8 cellular contexts compared by ENCODE assay signal in the genomic region with DNA sequence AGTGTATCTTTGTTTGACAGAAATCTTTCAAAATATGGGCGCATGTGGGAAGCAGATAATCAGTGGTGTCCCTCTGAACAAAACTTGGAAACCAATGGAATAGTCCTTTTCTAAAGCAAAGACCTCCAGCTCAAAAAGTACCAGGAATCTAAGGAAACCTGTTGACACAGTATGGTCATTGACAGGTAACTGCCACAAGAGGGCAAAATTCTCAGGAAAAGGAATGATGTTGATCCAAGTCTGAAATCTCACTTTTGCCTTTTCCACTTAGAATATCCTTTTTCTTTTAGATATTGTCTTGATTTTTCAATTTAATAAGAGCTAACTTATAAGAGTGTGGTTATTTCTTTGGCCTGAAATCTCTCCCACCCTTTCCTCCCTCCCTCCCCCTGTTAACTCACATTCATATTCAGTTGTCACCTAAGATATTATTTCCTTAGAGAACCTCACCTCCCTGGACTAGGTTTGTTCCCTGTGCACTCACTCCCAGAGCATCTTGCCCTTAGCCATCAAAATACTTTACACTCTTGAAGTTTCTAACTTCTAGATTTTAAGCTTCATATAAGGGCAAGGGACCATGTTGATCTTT. TPM values are rescaled to one million over a fixed set of nuclear protein-coding genes. Genes with fewer than 3 reads are reported as not detected.
DNase-seq lines count a peak whose midpoint lies in the region; ATAC-seq and TF ChIP-seq lines count a peak whose summit lies in the region.

No MANE protein-coding gene starts in this region.

- H3K4me1 Mint-ChIP-seq in glutamatergic neuron (ENCODE audit: low read depth, unreplicated experiment) = peaks cover 9% of the 10 kb centered on the region
- H3K4me1 Mint-ChIP-seq in activated T-cell treated with anti-CD3 and anti-CD28 coated beads, Interleukin-2, amount 50 U/mL, for 72 hours (ENCODE audit: low read depth) = peaks cover 12% of the 10 kb centered on the region

- H3K27me3 Mint-ChIP-seq in glutamatergic neuron (ENCODE audit: unreplicated experiment) = peaks cover 1% of the 10 kb centered on the region
- no peaks in the 10 kb centered on the region for H3K27me3 Mint-ChIP-seq in activated T-cell treated with anti-CD3 and anti-CD28 coated beads, Interleukin-2, amount 50 U/mL, for 72 hours (ENCODE audit: low read depth)

- H4K20me1 ChIP-seq in SK-N-SH (ENCODE audit: insufficient read depth) = no peaks in the 10 kb centered on the region

- no peaks in the 10 kb centered on the region for H3K27me3 ChIP-seq in HL-60 (ENCODE audit: insufficient read depth, poor library complexity, severe bottlenecking)
- no peaks in the 10 kb centered on the region for H3K27me3 ChIP-seq in SK-N-SH (ENCODE audit: insufficient read depth)
- no peaks in the 10 kb centered on the region for H3K27me3 ChIP-seq in transverse colon

- TF ChIP-seq EP300 in SK-N-SH (IDR thresholded peaks at IDR 0.05; ENCODE audit: borderline replicate concordance in 1 of 2, low read depth in 1 of 2, low read length in 1 of 2) = no peak
- no peak for TF ChIP-seq EP300 in transverse colon (IDR thresholded peaks at IDR 0.05; ENCODE audit: low read depth)

- CTCF ChIA-PET in SK-N-SH (lab: Yijun Ruan, JAX) = interaction anchor here (0.6 to 6.3 kb wide), 45 partner anchors 11 to 1254 kb away, joined by 3 to 209 read pairs (median 4); no protein-coding TSS in a partner anchor

- H3K27ac Mint-ChIP-seq in glutamatergic neuron (ENCODE audit: unreplicated experiment) = no peak overlapping the region
- H3K27ac Mint-ChIP-seq in activated T-cell treated with anti-CD3 and anti-CD28 coated beads, Interleukin-2, amount 50 U/mL, for 72 hours = no peak overlapping the region

- POLR2A ChIA-PET in SK-N-SH (lab: Yijun Ruan, JAX) = no interaction called here

- H3K9me3 ChIP-seq in SK-N-SH (no peaks in the 10 kb centered on the region), transverse colon (no peaks in the 10 kb centered on the region)

- no peaks in the 10 kb centered on the region for H3K36me3 ChIP-seq in SK-N-SH (replicated peaks in 1 of 2; ENCODE audit: control insufficient read depth in 1 of 2, insufficient read depth in 2 of 2, low read length in 1 of 2)
- H3K36me3 ChIP-seq in transverse colon = no peaks in the 10 kb centered on the region

- peak; percentile 29 for TF ChIP-seq CTCF in HL-60 (IDR thresholded peaks at IDR 0.05; ENCODE audit: insufficient read depth, low read length)
- peak; percentile 67 for TF ChIP-seq CTCF in SK-N-SH (IDR thresholded peaks at IDR 0.05)
- TF ChIP-seq CTCF in glutamatergic neuron (IDR thresholded peaks at IDR 0.05; ENCODE audit: partially characterized antibody, unreplicated experiment) = peak; percentile 75
- TF ChIP-seq CTCF in transverse colon (IDR thresholded peaks at IDR 0.05) = peak; percentile 50 to 65 (median 57)

- no peaks in the 10 kb centered on the region for H3K79me2 ChIP-seq in SK-N-SH (ENCODE audit: insufficient read depth)

- H3K36me3 Mint-ChIP-seq in glutamatergic neuron (ENCODE audit: unreplicated experiment) = no peaks in the 10 kb centered on the region
- no peaks in the 10 kb centered on the region for H3K36me3 Mint-ChIP-seq in activated T-cell treated with anti-CD3 and anti-CD28 coated beads, Interleukin-2, amount 50 U/mL, for 72 hours (ENCODE audit: insufficient read depth in 2 of 2)

- no peaks in the 10 kb centered on the region for H3F3A ChIP-seq in SK-N-SH (replicated peaks; ENCODE audit: insufficient read depth)

- H3K4me2 ChIP-seq in SK-N-SH = no peak overlapping the region

- in situ Hi-C loops in transverse colon (cut with MboI; ENCODE audit: low pct_ligation_motif_present in 1 of 4, low pct_unique_long_range_greater_than_20kb in 1 of 4, low sequenced_read_pairs in 3 of 4) = loop anchor here in 1 of 4 donors (5.0 kb wide), 1 partner anchor 48 kb away; no protein-coding TSS in a partner anchor

- TF ChIP-seq POLR2A in transverse colon (IDR thresholded peaks at IDR 0.05) = no peak

- H3K9me2 ChIP-seq in SK-N-SH = no peaks in the 10 kb centered on the region

- H3K9ac ChIP-seq in SK-N-SH = no peak overlapping the region

- H3K27ac ChIP-seq in HL-60 (replicated peaks) = no peak overlapping the region
- H3K27ac ChIP-seq in SK-N-SH (ENCODE audit: low read depth in 2 of 2, low read length in 1 of 2) = no peak overlapping the region
- no peak overlapping the region for H3K27ac ChIP-seq in transverse colon

- DNase-seq in COR-L47 (lab: John Stamatoyannopoulos, UW) (peak; percentile 6), HL-60 (ENCODE audit: low read depth in 1 of 2, low spot score in 1 of 2) (peak in 1 of 2 experiments; percentile 11), SK-N-SH (peak; percentile 46), glutamatergic neuron (no peak), transverse colon (no peak), sciatic nerve (ENCODE audit: low spot score) (no peak)
- no peak for DNase-seq in effector CD8-positive, alpha-beta T cell (lab: John Stamatoyannopoulos, UW)
- DNase-seq in activated T-cell treated with anti-CD3 and anti-CD28 coated beads, Interleukin-2, amount 50 U/mL, for 72 hours = no peak

- H3K9me3 Mint-ChIP-seq in glutamatergic neuron (ENCODE audit: unreplicated experiment) = peaks cover 2% of the 10 kb centered on the region
- no peaks in the 10 kb centered on the region for H3K9me3 Mint-ChIP-seq in activated T-cell treated with anti-CD3 and anti-CD28 coated beads, Interleukin-2, amount 50 U/mL, for 72 hours

- peak; percentile 61 for TF ChIP-seq RAD21 in SK-N-SH (IDR thresholded peaks at IDR 0.05; ENCODE audit: low read length)

- no peak for ATAC-seq in sciatic nerve
- no peak for ATAC-seq in activated T-cell treated with anti-CD3 and anti-CD28 coated beads, Interleukin-2, amount 50 U/mL, for 72 hours (replicated peaks in 1 of 2)

- no peaks in the 10 kb centered on the region; a peak in 1 of 4 replicates for H3K4me1 ChIP-seq in SK-N-SH (ENCODE audit: control insufficient read depth in 1 of 2, insufficient read depth in 2 of 2, low read depth in 1 of 2, low read length in 1 of 2)
- peaks cover 0 to 21% (median 2%) of the 10 kb centered on the region in 4 donors for H3K4me1 ChIP-seq in transverse colon

- H3K4me3 Mint-ChIP-seq in glutamatergic neuron (ENCODE audit: unreplicated experiment) = no peak overlapping the region
- no peak overlapping the region for H3K4me3 Mint-ChIP-seq in activated T-cell treated with anti-CD3 and anti-CD28 coated beads, Interleukin-2, amount 50 U/mL, for 72 hours

- WGBS in SK-N-SH (ENCODE audit: low lambda C conversion rate) = 0% methylated on average over 1 of the region's 1 CpG
- WGBS in transverse colon (ENCODE audit: low coverage in 1 of 2), 2 donors = 17 to 69% methylated on average over 1 of the region's 1 CpG

- H2AFZ ChIP-seq in SK-N-SH (ENCODE audit: low read depth) = no peak overlapping the region

- H3K4me3 ChIP-seq in HL-60 (replicated peaks; ENCODE audit: insufficient read depth, low read length) = no peak overlapping the region
- H3K4me3 ChIP-seq in SK-N-SH (ENCODE audit: low read depth in 2 of 2, low read length in 1 of 2) = no peak overlapping the region
- no peak overlapping the region for H3K4me3 ChIP-seq in transverse colon

- intact Hi-C loops in transverse colon (cut with DNase I; ENCODE audit: low total_unique reads) (no loop called here), sciatic nerve (cut with DNase I) (no loop called here)

TF ChIP-seq in SK-N-SH, 30 proteins besides CTCF, POLR2A, EP300 and RAD21:
- no peak for TF ChIP-seq TAF1 (IDR thresholded peaks at IDR 0.05; ENCODE audit: borderline replicate concordance, low read depth, low read length)
- TF ChIP-seq SIN3A (IDR thresholded peaks at IDR 0.05; ENCODE audit: borderline replicate concordance, low read depth, low read length) = no peak
- no peak for TF ChIP-seq NFIC (IDR thresholded peaks at IDR 0.05; ENCODE audit: borderline replicate concordance)
- TF ChIP-seq RXRA (IDR thresholded peaks at IDR 0.05; ENCODE audit: borderline replicate concordance, low read depth) = no peak
- peak; percentile 68 for TF ChIP-seq SMC3 (IDR thresholded peaks at IDR 0.05; ENCODE audit: low read depth, low read length)
- TF ChIP-seq, protein P1, sequence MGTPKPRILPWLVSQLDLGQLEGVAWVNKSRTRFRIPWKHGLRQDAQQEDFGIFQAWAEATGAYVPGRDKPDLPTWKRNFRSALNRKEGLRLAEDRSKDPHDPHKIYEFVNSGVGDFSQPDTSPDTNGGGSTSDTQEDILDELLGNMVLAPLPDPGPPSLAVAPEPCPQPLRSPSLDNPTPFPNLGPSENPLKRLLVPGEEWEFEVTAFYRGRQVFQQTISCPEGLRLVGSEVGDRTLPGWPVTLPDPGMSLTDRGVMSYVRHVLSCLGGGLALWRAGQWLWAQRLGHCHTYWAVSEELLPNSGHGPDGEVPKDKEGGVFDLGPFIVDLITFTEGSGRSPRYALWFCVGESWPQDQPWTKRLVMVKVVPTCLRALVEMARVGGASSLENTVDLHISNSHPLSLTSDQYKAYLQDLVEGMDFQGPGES (IDR thresholded peaks at IDR 0.05; ENCODE audit: low read depth, low read length) = no peak

RNA-seq across cellular contexts. Expression of a gene that starts 59.0 kb away (rescaled TPM):
- polyA plus RNA-seq in SK-N-SH (2012; rRNA removed) = not detected in 2 replicates
- not detected in 2 replicates for polyA plus RNA-seq in SK-N-SH (2012; cell fraction: cytosol; rRNA removed)
- polyA plus RNA-seq in SK-N-SH (2012; cell fraction: nucleus; rRNA removed) = not detected in 2 replicates
- total RNA-seq in glutamatergic neuron (ENCODE audit: unreplicated experiment) (6.9 TPM), transverse colon (not detected), sciatic nerve (not detected)
- total RNA-seq in activated T-cell treated with anti-CD3 and anti-CD28 coated beads, Interleukin-2, amount 50 U/mL, for 72 hours = 1 to 10 TPM in 1 of 2 donors, under 1 TPM in 1; 0.38 to 1.7 TPM

Comparison
In these comparisons a context has a peak if more than half of its experiments do, and no peak if none do; other contexts are left out.
1. DNase-seq: peak in COR-L47 (single experiment) and SK-N-SH (single experiment); none in glutamatergic neuron (single experiment), transverse colon (single experiment), effector CD8-positive, alpha-beta T cell (single experiment), sciatic nerve (single experiment) and activated T-cell treated with anti-CD3 and anti-CD28 coated beads, Interleukin-2, amount 50 U/mL, for 72 hours (0 of 2).
2. Peak in every context shown above with its lines, with median percentiles within 50 percentile points of each other: CTCF ChIP-seq.